10 cellular contexts compared by ENCODE assay signal in the genomic region with DNA sequence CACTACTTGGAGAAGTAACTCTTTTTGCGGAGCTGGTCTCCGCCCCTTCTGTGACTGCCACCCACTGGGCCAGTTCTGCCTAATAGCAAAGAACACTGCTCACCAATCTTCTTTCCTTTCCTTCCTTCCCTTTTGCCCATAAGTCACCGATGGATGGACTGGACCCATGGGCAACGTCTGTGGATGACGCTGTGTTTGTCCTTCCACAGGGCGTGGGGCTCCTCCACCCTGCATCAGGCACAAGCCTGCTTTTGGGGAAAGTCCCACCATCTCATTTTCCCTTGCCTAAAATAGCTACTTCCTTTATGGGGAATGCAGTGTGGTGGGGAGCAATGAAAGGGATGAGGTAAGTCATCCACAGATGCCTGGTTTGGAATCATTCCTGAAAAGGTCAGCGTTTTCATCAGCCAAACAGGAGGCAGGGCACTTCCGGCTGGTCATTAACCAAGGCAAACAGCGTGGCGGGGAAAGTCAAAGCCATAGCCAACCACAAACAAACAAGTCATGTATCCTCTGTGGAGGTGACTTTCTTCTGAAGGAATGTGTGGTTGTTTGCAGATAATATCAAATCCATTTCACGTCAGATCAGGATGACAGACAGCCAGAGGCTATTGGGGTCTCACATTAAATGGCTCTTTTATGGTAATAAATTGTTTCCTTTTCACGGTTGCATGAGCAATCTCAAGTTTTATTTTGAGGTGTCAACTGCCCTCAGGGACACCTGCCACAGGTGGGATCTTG. TPM values are rescaled to one million over a fixed set of nuclear protein-coding genes. Genes with fewer than 3 reads are reported as not detected.
A peak's percentile ranks its signal among the peaks of the same experiment; 100 is the strongest.
DNase-seq lines count a peak whose midpoint lies in the region; ATAC-seq and TF ChIP-seq lines count a peak whose summit lies in the region.
"Had no signal": no experiment of that assay in that cellular context is flagged by ENCODE, and none has a peak within 500 bp of the region (broad histone marks: within the 10 kb centered on the region; RNA-seq: fewer than 3 reads in every experiment).

No MANE protein-coding gene starts in this region.

- no peaks in the 10 kb centered on the region for H3K27me3 ChIP-seq in BLaER1 treated with 17β-estradiol and CSF1 and Interleukin-3, amounts not matched to agents 10 nM and 100 nM
- H3K27me3 ChIP-seq in colonic mucosa (no peaks in the 10 kb centered on the region), dorsolateral prefrontal cortex (peaks cover 0 to 5% (median 0%) of the 10 kb centered on the region in 45 donors)

- H3K9me3 Mint-ChIP-seq in nephron, result no peaks in the 10 kb centered on the region

- no peak overlapping the region for H3K4me3 Mint-ChIP-seq in nephron

- peaks cover 19% of the 10 kb centered on the region for H3K4me1 Mint-ChIP-seq in nephron

- TF ChIP-seq CTCF in colonic mucosa (IDR thresholded peaks at IDR 0.05), result no peak
- no peak for TF ChIP-seq CTCF in nephron (IDR thresholded peaks at IDR 0.05; ENCODE audit: unreplicated experiment in 3 of 3)
- TF ChIP-seq CTCF in dorsolateral prefrontal cortex (IDR thresholded peaks at IDR 0.05 in 54 of 56, conservative IDR thresholded peaks at IDR 0.05 in 2 of 56; ENCODE audit: low read depth in 1 of 56, partially characterized antibody in 56 of 56), result no peak

- no peak for ATAC-seq in HG02798 (IDR thresholded peaks at IDR 0.05; ENCODE audit: poor library complexity, unreplicated experiment)
- ATAC-seq in GM19023 (IDR thresholded peaks at IDR 0.05; ENCODE audit: unreplicated experiment), result no peak

- intact Hi-C loops in colonic mucosa (cut with DNase I) (no loop called here), dorsolateral prefrontal cortex (cut with DNase I) (no loop called here)

- H3K9me3 ChIP-seq in BLaER1 treated with 17β-estradiol and CSF1 and Interleukin-3, amounts not matched to agents 10 nM and 100 nM (replicated peaks in 1 of 11), result 0 out of 22 replicates have a peak, but pooled peaks cover 0 to 5% (median 0%) of the 10 kb centered on the region in 11 experiments
- H3K9me3 ChIP-seq in colonic mucosa, result no peaks in the 10 kb centered on the region

- H3K27me3 Mint-ChIP-seq in nephron (ENCODE audit: low read depth), result peaks cover 4% of the 10 kb centered on the region

- no peaks in the 10 kb centered on the region for H3K36me3 ChIP-seq in BLaER1 treated with 17β-estradiol and CSF1 and Interleukin-3, amounts not matched to agents 10 nM and 100 nM
- H3K36me3 ChIP-seq in colonic mucosa, result no peaks in the 10 kb centered on the region

- peak overlapping the region; percentile 53 to 86 (median 65) for H3K4me2 ChIP-seq in BLaER1 treated with 17β-estradiol and CSF1 and Interleukin-3, amounts not matched to agents 10 nM and 100 nM

- H3K4me3 ChIP-seq in BLaER1 treated with 17β-estradiol and CSF1 and Interleukin-3, amounts not matched to agents 10 nM and 100 nM, result no peak overlapping the region
- no peak overlapping the region for H3K4me3 ChIP-seq in colonic mucosa
- no peak overlapping the region for H3K4me3 ChIP-seq in dorsolateral prefrontal cortex

- H3K27ac Mint-ChIP-seq in nephron, result peak overlapping the region in 2 of 3 experiments; percentile 3 to 49

- H3K4me1 ChIP-seq in BLaER1 treated with 17β-estradiol and CSF1 and Interleukin-3, amounts not matched to agents 10 nM and 100 nM, result peaks cover 18 to 36% (median 30%) of the 10 kb centered on the region in 10 experiments
- H3K4me1 ChIP-seq in colonic mucosa, result no peaks in the 10 kb centered on the region

- H3K27ac ChIP-seq in BLaER1 treated with 17β-estradiol and CSF1 and Interleukin-3, amounts not matched to agents 10 nM and 100 nM, result peak overlapping the region in 1 of 11 experiments; percentile 38; a peak in 1 of 22 replicates
- H3K27ac ChIP-seq in colonic mucosa (peak overlapping the region; percentile 29), dorsolateral prefrontal cortex (no peak overlapping the region)

- H3K36me3 Mint-ChIP-seq in nephron (ENCODE audit: low read depth), result no peaks in the 10 kb centered on the region

- no peak overlapping the region for H3K9ac ChIP-seq in BLaER1 treated with 17β-estradiol and CSF1 and Interleukin-3, amounts not matched to agents 10 nM and 100 nM
- H3K9ac ChIP-seq in colonic mucosa (ENCODE audit: low read depth in 2 of 2, low read length in 2 of 2), result no peak overlapping the region

- DNase-seq in M059J (ENCODE audit: low read depth), result peak; percentile 98
- peak; percentile 36 for DNase-seq in colonic mucosa
- no peak for DNase-seq in dorsolateral prefrontal cortex
- no peak for DNase-seq in MV-4-11 (lab: John Stamatoyannopoulos, UW)
- DNase-seq: KBM-7, trophoblast cell had no signal

- no peaks in the 10 kb centered on the region; a peak in 1 of 22 replicates for H4K20me1 ChIP-seq in BLaER1 treated with 17β-estradiol and CSF1 and Interleukin-3, amounts not matched to agents 10 nM and 100 nM

RNA-seq across cellular contexts. Expression of a gene that starts 30.7 kb away (rescaled TPM):
- total RNA-seq in M059J (2014; rRNA removed; shearing (Covaris generic)), result 20.8 and 23.1 TPM in 2 replicates
- total RNA-seq in colonic mucosa (10 to 100 TPM; 15.3 to 23.8 TPM), dorsolateral prefrontal cortex (10 to 100 TPM; 19.4 to 47.3 (median 33.7) TPM)

RNA-seq across cellular contexts. Expression of a gene that starts 50.1 kb away (rescaled TPM):
- 2.1 and 3.0 TPM in 2 replicates for total RNA-seq in M059J (2014; rRNA removed; shearing (Covaris generic))
- total RNA-seq in colonic mucosa, result 10 to 100 TPM; 21.6 to 24.9 TPM
- total RNA-seq in dorsolateral prefrontal cortex, result 100 to 1,000 TPM in 102 of 120 experiments, 10 to 100 TPM in 18; 40.4 to 251 (median 136) TPM

Comparison
In these comparisons a context has a peak if more than half of its experiments do, and no peak if none do; other contexts are left out.
1. DNase-seq: peak in M059J (single experiment) and colonic mucosa (single experiment); none in dorsolateral prefrontal cortex (0 of 10) and MV-4-11 (single experiment).